8 cellular contexts compared by ENCODE assay signal in genomic region chr6:29016559-29017427, GRCh38. TPM values are rescaled to one million over a fixed set of nuclear protein-coding genes. Genes with fewer than 3 reads are reported as not detected.
A peak's percentile ranks its signal among the peaks of the same experiment; 100 is the strongest.
DNase-seq lines count a peak whose midpoint lies in the region; ATAC-seq and TF ChIP-seq lines count a peak whose summit lies in the region.

No MANE protein-coding gene starts in this region.

- peaks cover 2% of the 10 kb centered on the region for H3K9me3 ChIP-seq in adipocyte (ENCODE audit: control insufficient read depth, low read length)
- H3K9me3 ChIP-seq in upper lobe of right lung: no peaks in the 10 kb centered on the region

- DNase-seq in GM10266 (ENCODE audit: extremely low spot score): peak; percentile 83
- peak; percentile 7 for DNase-seq in NCI-H1048 (lab: John Stamatoyannopoulos, UW)
- peak; percentile 35 to 71 for DNase-seq in SW 1271 (lab: John Stamatoyannopoulos, UW)
- peak; percentile 91 for DNase-seq in adipocyte (ENCODE audit: low read depth)
- peak; percentile 78 for DNase-seq in left cardiac atrium
- DNase-seq in posterior vena cava (ENCODE audit: low spot score): peak; percentile 90
- DNase-seq in upper lobe of right lung: peak; percentile 88

- H3K36me3 ChIP-seq in adipocyte (ENCODE audit: control insufficient read depth, insufficient read depth, low read length, severe bottlenecking): no peaks in the 10 kb centered on the region
- H3K36me3 ChIP-seq in upper lobe of right lung: no peaks in the 10 kb centered on the region

- peak; percentile 90 for TF ChIP-seq CTCF in GM10266 (IDR thresholded peaks at IDR 0.05; ENCODE audit: control insufficient read depth, insufficient read depth, low read depth, missing control alignments)
- TF ChIP-seq CTCF in upper lobe of right lung (IDR thresholded peaks at IDR 0.05): peak; percentile 76

- H3K4me3 ChIP-seq in adipocyte (ENCODE audit: low read length) (peak overlapping the region; percentile 82), upper lobe of right lung (peak overlapping the region; percentile 53)

- ATAC-seq in HG02571 (IDR thresholded peaks at IDR 0.05; ENCODE audit: unreplicated experiment) (peak; percentile 77), left cardiac atrium (peak; percentile 87 to 95), upper lobe of right lung (peak; percentile 93)

- intact Hi-C loops in left cardiac atrium (cut with DNase I): loop anchor here in 1 of 2 donors (2.0 kb wide), 2 partner anchors 180 to 330 kb away; no protein-coding TSS in a partner anchor
- intact Hi-C loops in posterior vena cava (cut with DNase I): loop anchor here in 1 of 2 donors (5.0 kb wide), 1 partner anchor 329 kb away; no protein-coding TSS in a partner anchor
- intact Hi-C loops in upper lobe of right lung (cut with DNase I): loop anchor here (10.0 kb wide), 1 partner anchor 332 kb away; no protein-coding TSS in a partner anchor

- H3K27ac ChIP-seq in upper lobe of right lung: no peak overlapping the region

- peak overlapping the region; percentile 17 for H3K9ac ChIP-seq in adipocyte (ENCODE audit: low read length)

- H3K27me3 ChIP-seq in adipocyte (replicated peaks; ENCODE audit: control insufficient read depth, insufficient read depth, low read length) (peaks cover 12% of the 10 kb centered on the region), upper lobe of right lung (peaks cover 44% of the 10 kb centered on the region)

- H3K4me1 ChIP-seq in adipocyte (ENCODE audit: control insufficient read depth, insufficient read depth, low read length) (peaks cover 4% of the 10 kb centered on the region), upper lobe of right lung (peaks cover 8% of the 10 kb centered on the region)

RNA-seq across cellular contexts. Expression of gene ZNF311, which starts 11.7 kb away (rescaled TPM):
- under 1 TPM; 0.37 to 0.68 TPM for total RNA-seq in left cardiac atrium
- total RNA-seq in posterior vena cava: 1 to 10 TPM in 1 of 2 donors, under 1 TPM in 1; 0.90 to 1.7 TPM
- total RNA-seq in upper lobe of right lung: 1.8 TPM

RNA-seq across cellular contexts. Expression of gene OR2W1, which starts 28.2 kb away (rescaled TPM):
- not detected for total RNA-seq in left cardiac atrium
- not detected for total RNA-seq in posterior vena cava
- not detected for total RNA-seq in upper lobe of right lung

Comparison
In these comparisons a context has a peak if more than half of its experiments do, and no peak if none do; other contexts are left out.
1. DNase-seq: peak in every context shown above with its lines; median percentile 91 in adipocyte; 90 in posterior vena cava; 88 in upper lobe of right lung; 83 in GM10266; 78 in left cardiac atrium; 53 in SW 1271; 7 in NCI-H1048.